ENCODE assay signal across 8 cellular contexts in the genomic region with DNA sequence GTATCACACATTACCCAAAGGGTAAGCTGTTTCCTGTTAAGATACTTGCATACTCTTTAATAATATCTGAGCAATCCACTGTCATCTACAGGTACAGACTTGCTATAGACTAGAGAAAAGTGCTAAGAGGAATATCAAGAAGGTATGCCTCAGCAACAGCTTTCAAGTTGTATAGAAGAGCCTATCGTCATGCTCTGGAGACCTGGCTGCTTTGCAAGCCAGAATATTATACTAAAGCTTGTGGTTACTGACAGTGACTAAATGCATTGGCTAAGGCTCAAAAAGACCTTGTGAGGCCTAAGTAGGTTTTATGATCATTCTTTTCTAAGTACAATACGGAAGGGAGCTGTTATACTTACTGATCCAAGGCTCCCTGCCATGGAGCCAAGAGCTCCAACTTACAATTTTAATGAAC. TPM values are rescaled to one million over a fixed set of nuclear protein-coding genes. Genes with fewer than 3 reads are reported as not detected.
DNase-seq lines count a peak whose midpoint lies in the region; ATAC-seq, FAIRE-seq and TF ChIP-seq lines count a peak whose summit lies in the region.

No MANE protein-coding gene starts in this region.

- no peak for TF ChIP-seq CTCF in GM12865 (IDR thresholded peaks at IDR 0.05; ENCODE audit: insufficient read depth, low read depth, low read length, missing control alignments)

- no peak for FAIRE-seq in small intestine (lab: Jason Lieb, UNC)

- H3K36me3 ChIP-seq in small intestine (ENCODE audit: control insufficient read depth in 2 of 2, insufficient read depth in 2 of 2, low read length in 2 of 2): no peaks in the 10 kb centered on the region

- 36 to 65% (median 56%) methylated on average over 2 of the region's 2 CpGs for WGBS in small intestine, 3 donors

- intact Hi-C loops in sciatic nerve (cut with DNase I): no loop called here

- no peaks in the 10 kb centered on the region for H3K9me3 ChIP-seq in small intestine (ENCODE audit: control insufficient read depth, low read depth)

- no peak overlapping the region for H3K27ac ChIP-seq in small intestine (ENCODE audit: low read depth in 1 of 2, low read length in 1 of 2)

- ATAC-seq in GM21717 (IDR thresholded peaks at IDR 0.05; ENCODE audit: unreplicated experiment): peak; percentile 91
- ATAC-seq in sciatic nerve: peak; percentile 20

- no peaks in the 10 kb centered on the region for H3K27me3 ChIP-seq in small intestine (ENCODE audit: control insufficient read depth in 2 of 2, insufficient read depth in 2 of 2, low read length in 2 of 2)

- H3K4me1 ChIP-seq in small intestine (ENCODE audit: control insufficient read depth in 2 of 2, insufficient read depth in 1 of 2, low read depth in 1 of 2, low read length in 1 of 2): no peaks in the 10 kb centered on the region

- DNase-seq in GM12865 (ENCODE audit: low read depth) (peak; percentile 46), KG1 (lab: John Stamatoyannopoulos, UW) (peak; percentile 9), amniotic stem cell (lab: John Stamatoyannopoulos, UW) (peak; percentile 24), sciatic nerve (ENCODE audit: low spot score) (no peak), C1 segment of cervical spinal cord (lab: John Stamatoyannopoulos, UW) (no peak), small intestine (no peak)
- DNase-seq in activated CD8-positive, alpha-beta memory T cell treated with anti-CD3 and anti-CD28 coated beads, Interleukin-2, amount 50 U/mL, for 4 hours: no peak

- H3K4me3 ChIP-seq in GM12865 (ENCODE audit: low read depth, low read length) (no peak overlapping the region), small intestine (ENCODE audit: low read depth in 1 of 2, low read length in 2 of 2) (no peak overlapping the region)

RNA-seq across cellular contexts. Expression of a gene that starts 11.3 kb away (rescaled TPM):
- total RNA-seq in sciatic nerve: 116 TPM
- 10 to 100 TPM; 16.5 to 39.1 (median 30.0) TPM for polyA plus RNA-seq in small intestine

Comparison
In these comparisons a context has a peak if more than half of its experiments do, and no peak if none do; other contexts are left out.
1. DNase-seq: peak in GM12865 (single experiment), KG1 (single experiment) and amniotic stem cell (single experiment); none in sciatic nerve (single experiment), C1 segment of cervical spinal cord (0 of 14), small intestine (single experiment) and activated CD8-positive, alpha-beta memory T cell treated with anti-CD3 and anti-CD28 coated beads, Interleukin-2, amount 50 U/mL, for 4 hours (single experiment).